Comparison of ENCODE assay signal across 1 cellular context in the genomic region with DNA sequence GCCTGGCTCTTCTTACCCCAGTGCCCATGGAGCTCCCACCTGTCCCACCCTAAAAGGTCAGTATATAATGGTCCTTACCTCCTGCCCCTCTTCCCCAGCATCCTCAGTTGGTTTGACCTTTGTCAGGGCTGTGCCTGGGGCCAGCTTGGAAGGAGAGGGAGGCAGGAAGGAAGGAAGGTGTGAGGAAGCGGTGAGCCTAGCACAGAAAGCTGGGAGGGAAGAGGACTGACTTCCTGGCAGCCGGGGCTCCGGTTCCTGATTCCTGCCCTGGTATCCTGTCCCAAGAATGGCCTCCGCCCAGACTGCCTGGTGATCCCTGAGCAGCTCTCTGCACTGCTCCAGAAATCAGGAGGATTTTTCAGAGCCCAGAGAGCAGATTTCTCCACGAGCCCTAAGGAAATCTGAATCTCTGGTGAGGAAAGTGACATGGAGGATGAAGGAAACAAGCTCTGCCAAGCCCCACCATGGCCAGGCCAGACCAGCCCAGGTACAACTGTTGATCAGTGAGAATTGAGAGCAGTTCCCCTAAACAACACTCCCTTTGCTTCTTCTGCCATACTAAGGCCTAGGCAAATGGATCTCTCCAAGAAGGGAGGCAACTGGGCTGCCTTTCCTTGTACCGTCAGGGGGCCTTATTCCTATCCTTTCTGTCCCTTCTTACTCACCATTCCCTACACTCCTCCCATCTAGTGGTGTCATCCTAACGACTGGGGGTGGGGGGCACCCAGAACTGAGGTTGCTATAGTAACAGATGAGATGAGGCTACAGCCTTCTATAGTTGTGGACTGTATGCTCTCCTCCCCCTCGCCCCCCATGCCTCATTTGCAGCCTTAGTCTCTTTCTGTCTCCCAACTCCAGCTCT.
TF ChIP-seq lines count a peak whose summit lies in the region.

No MANE protein-coding gene starts in this region.

TF ChIP-seq in K562, 482 proteins besides CTCF, POLR2A, EP300 and RAD21:
- TF ChIP-seq SP2 (IDR thresholded peaks at IDR 0.05; ENCODE audit: extremely low read depth, low read depth, low read length, poor library complexity, severe bottlenecking): no peak
- TF ChIP-seq RFX1 (IDR thresholded peaks at IDR 0.05): peak; percentile 75
- TF ChIP-seq ZC3H11A (IDR thresholded peaks at IDR 0.05; ENCODE audit: low read depth, low read length): no peak
TF ChIP-seq in K562: peak in this region for 1.
